In genomic region chr3:143170043-143170442, GRCh38 we compare ENCODE assay signal across 13 cellular contexts. TPM values are rescaled to one million over a fixed set of nuclear protein-coding genes. Genes with fewer than 3 reads are reported as not detected.
DNase-seq lines count a peak whose midpoint lies in the region; ATAC-seq and TF ChIP-seq lines count a peak whose summit lies in the region.
"Had no signal": no experiment of that assay in that cellular context is flagged by ENCODE, and none has a peak within 500 bp of the region (broad histone marks: within the 10 kb centered on the region; RNA-seq: fewer than 3 reads in every experiment).

No MANE protein-coding gene starts in this region.

- no peak for ATAC-seq in heart right ventricle
- ATAC-seq in memory B cell (ENCODE audit: low read depth) = no peak
- no peak for ATAC-seq in stimulated activated naive CD8-positive, alpha-beta T cell treated with anti-CD3 and anti-CD28 coated beads, Interleukin-15, amount 100 ng/mL, for 72 hours

- intact Hi-C loops in heart right ventricle (cut with DNase I) = no loop called here
- intact Hi-C loops in activated CD4-positive, alpha-beta memory T cell treated with anti-CD3 and anti-CD28 coated beads for 36 hours (cut with micrococcal nuclease) = loop anchor here (5.0 kb wide), 1 partner anchor 677 kb away; the partner anchor contains the start of gene SLC9A9

- DNase-seq in heart right ventricle = no peak
- no peak for DNase-seq in right atrium auricular region (ENCODE audit: low spot score)
- DNase-seq in activated CD4-positive, alpha-beta memory T cell treated with anti-CD3 and anti-CD28 coated beads for 36 hours = peak; percentile 16
- DNase-seq in memory B cell (ENCODE audit: low spot score in 2 of 2) = no peak
- DNase-seq in stimulated activated naive CD8-positive, alpha-beta T cell treated with anti-CD3 and anti-CD28 coated beads, Interleukin-15, amount 100 ng/mL, for 72 hours = no peak
- no peak for DNase-seq in tibial nerve (ENCODE audit: low spot score in 2 of 2)
- no peak for DNase-seq in HUDEP-2 (lab: John Stamatoyannopoulos, UW; ENCODE audit: unreplicated experiment in 76 of 76)
- no peak for DNase-seq in NCI-H2196 (lab: John Stamatoyannopoulos, UW; ENCODE audit: unreplicated experiment)
- DNase-seq: stimulated activated CD4-positive, alpha-beta T cell treated with anti-CD3 and anti-CD28 coated beads, Interleukin-4, amount 100 ng/mL, for 1 hour; stomach had no signal

- WGBS in heart right ventricle, 2 donors = 69 to 82% methylated on average over 6 of the region's 6 CpGs
- 77 to 83% methylated on average over 6 of the region's 6 CpGs for WGBS in tibial nerve, 2 donors

- no peak for TF ChIP-seq POLR2A in tibial nerve (IDR thresholded peaks at IDR 0.05)

- POLR2A ChIA-PET in activated CD4-positive, alpha-beta memory T cell treated with anti-CD3 and anti-CD28 coated beads for 36 hours (lab: Charles Lee) = no interaction called here

- TF ChIP-seq CTCF in heart right ventricle (IDR thresholded peaks at IDR 0.05) (no peak), right atrium auricular region (IDR thresholded peaks at IDR 0.05) (no peak), tibial nerve (IDR thresholded peaks at IDR 0.05) (no peak)

- H3K9me3 ChIP-seq in heart right ventricle (peaks cover 0 to 16% (median 6%) of the 10 kb centered on the region in 11 donors), right atrium auricular region (peaks cover 0 to 17% of the 10 kb centered on the region in 2 donors), tibial nerve (peaks cover 0 to 9% (median 0%) of the 10 kb centered on the region in 4 donors)
- H3K9me3 ChIP-seq: prostate gland, stomach had no signal

- H3K36me3 ChIP-seq in heart right ventricle (no peaks in the 10 kb centered on the region), right atrium auricular region (no peaks in the 10 kb centered on the region), tibial nerve (no peaks in the 10 kb centered on the region)
- H3K36me3 ChIP-seq: cardiac muscle cell, prostate gland, stomach had no signal

- H3K27ac ChIP-seq in heart right ventricle (peak overlapping the region in 8 of 10 donors; percentile 29 to 78 (median 50)), right atrium auricular region (peak overlapping the region in 1 of 2 donors; percentile 31), tibial nerve (peak overlapping the region in 1 of 4 donors; percentile 26)
- H3K27ac ChIP-seq: cardiac muscle cell, prostate gland had no signal

- peaks cover 56% of the 10 kb centered on the region for H3K4me1 Mint-ChIP-seq in activated CD4-positive, alpha-beta memory T cell treated with anti-CD3 and anti-CD28 coated beads for 36 hours (ENCODE audit: low read depth)
- H3K4me1 Mint-ChIP-seq in memory B cell = peaks cover 32% of the 10 kb centered on the region
- peaks cover 86% of the 10 kb centered on the region for H3K4me1 Mint-ChIP-seq in stimulated activated naive CD8-positive, alpha-beta T cell treated with anti-CD3 and anti-CD28 coated beads, Interleukin-15, amount 100 ng/mL, for 72 hours

- H3K4me1 ChIP-seq in heart right ventricle = peaks cover 0 to 59% (median 0%) of the 10 kb centered on the region in 9 donors
- H3K4me1 ChIP-seq in right atrium auricular region = no peaks in the 10 kb centered on the region
- H3K4me1 ChIP-seq in tibial nerve = peaks cover 0 to 11% (median 0%) of the 10 kb centered on the region in 4 donors
- H3K4me1 ChIP-seq: prostate gland had no signal

- no peak overlapping the region for H3K4me3 ChIP-seq in heart right ventricle
- H3K4me3 ChIP-seq in right atrium auricular region = no peak overlapping the region
- H3K4me3 ChIP-seq in tibial nerve = no peak overlapping the region
- H3K4me3 ChIP-seq: cardiac muscle cell, lung, prostate gland, stomach had no signal

- CTCF ChIA-PET in activated CD4-positive, alpha-beta memory T cell treated with anti-CD3 and anti-CD28 coated beads for 36 hours (lab: Charles Lee) = no interaction called here

- H3K27ac Mint-ChIP-seq in activated CD4-positive, alpha-beta memory T cell treated with anti-CD3 and anti-CD28 coated beads for 36 hours = no peak overlapping the region
- H3K27ac Mint-ChIP-seq in memory B cell = peak overlapping the region; percentile 90
- H3K27ac Mint-ChIP-seq in stimulated activated naive CD8-positive, alpha-beta T cell treated with anti-CD3 and anti-CD28 coated beads, Interleukin-15, amount 100 ng/mL, for 72 hours = peak overlapping the region; percentile 94 to 95

- no peak overlapping the region for H3K4me3 Mint-ChIP-seq in activated CD4-positive, alpha-beta memory T cell treated with anti-CD3 and anti-CD28 coated beads for 36 hours
- no peak overlapping the region for H3K4me3 Mint-ChIP-seq in memory B cell
- H3K4me3 Mint-ChIP-seq in stimulated activated naive CD8-positive, alpha-beta T cell treated with anti-CD3 and anti-CD28 coated beads, Interleukin-15, amount 100 ng/mL, for 72 hours = peak overlapping the region; percentile 66 to 89

- no peaks in the 10 kb centered on the region for H3K27me3 Mint-ChIP-seq in activated CD4-positive, alpha-beta memory T cell treated with anti-CD3 and anti-CD28 coated beads for 36 hours
- no peaks in the 10 kb centered on the region for H3K27me3 Mint-ChIP-seq in memory B cell
- no peaks in the 10 kb centered on the region for H3K27me3 Mint-ChIP-seq in stimulated activated naive CD8-positive, alpha-beta T cell treated with anti-CD3 and anti-CD28 coated beads, Interleukin-15, amount 100 ng/mL, for 72 hours

- no peak for TF ChIP-seq EP300 in tibial nerve (IDR thresholded peaks at IDR 0.05)

- H3K27me3 ChIP-seq in heart right ventricle = no peaks in the 10 kb centered on the region
- no peaks in the 10 kb centered on the region for H3K27me3 ChIP-seq in right atrium auricular region
- H3K27me3 ChIP-seq in tibial nerve = no peaks in the 10 kb centered on the region
- H3K27me3 ChIP-seq: cardiac muscle cell, stomach had no signal

- H3K9me3 Mint-ChIP-seq in activated CD4-positive, alpha-beta memory T cell treated with anti-CD3 and anti-CD28 coated beads for 36 hours = peaks cover 17% of the 10 kb centered on the region
- H3K9me3 Mint-ChIP-seq in memory B cell = peaks cover 7% of the 10 kb centered on the region
- H3K9me3 Mint-ChIP-seq in stimulated activated naive CD8-positive, alpha-beta T cell treated with anti-CD3 and anti-CD28 coated beads, Interleukin-15, amount 100 ng/mL, for 72 hours = peaks cover 6 to 31% of the 10 kb centered on the region in 2 donors

- peaks cover 7% of the 10 kb centered on the region for H3K36me3 Mint-ChIP-seq in activated CD4-positive, alpha-beta memory T cell treated with anti-CD3 and anti-CD28 coated beads for 36 hours
- H3K36me3 Mint-ChIP-seq in memory B cell = peaks cover 2% of the 10 kb centered on the region

RNA-seq across cellular contexts. Expression of gene CHST2, which starts 50.5 kb away (rescaled TPM):
- total RNA-seq in heart right ventricle (1 to 10 TPM in 9 of 10 donors, under 1 TPM in 1; 0.89 to 7.0 (median 1.7) TPM), right atrium auricular region (1 to 10 TPM; 2.3 to 4.8 TPM), tibial nerve (10 to 100 TPM; 14.7 to 33.7 (median 18.8) TPM)
- 1 to 10 TPM in 1 of 2 donors, under 1 TPM in 1; 0.44 to 2.8 TPM for polyA plus RNA-seq in heart right ventricle
- 1 to 10 TPM; 4.5 to 4.7 TPM for total RNA-seq in activated CD4-positive, alpha-beta memory T cell treated with anti-CD3 and anti-CD28 coated beads for 36 hours

Comparison
In these comparisons a context has a peak if more than half of its experiments do, and no peak if none do; other contexts are left out.
1. H3K4me3 Mint-ChIP-seq: peak in stimulated activated naive CD8-positive, alpha-beta T cell treated with anti-CD3 and anti-CD28 coated beads, Interleukin-15, amount 100 ng/mL, for 72 hours (2 of 2); none in activated CD4-positive, alpha-beta memory T cell treated with anti-CD3 and anti-CD28 coated beads for 36 hours (single experiment) and memory B cell (single experiment).